Comparison of ENCODE assay signal across 8 cellular contexts in genomic region chr16:2520097-2520783, GRCh38. TPM values are rescaled to one million over a fixed set of nuclear protein-coding genes. Genes with fewer than 3 reads are reported as not detected.
DNase-seq lines count a peak whose midpoint lies in the region; TF ChIP-seq lines count a peak whose summit lies in the region.

AMDHD2 (plus strand) TSS chr16:2520371; CDS start chr16:2520459, 88 bp downstream.

- peak within 1 kb of the TSS; percentile 70 for H3K4me3 ChIP-seq in fibroblast of villous mesenchyme (ENCODE audit: low read depth, low read length)
- peak within 1 kb of the TSS; percentile 73 for H3K4me3 ChIP-seq in neural cell (ENCODE audit: low read length)

- H3K4me2 ChIP-seq in neural cell (ENCODE audit: low read length), result peak within 1 kb of the TSS; percentile 62

- no peaks in the 10 kb centered on the region for H3K9me2 ChIP-seq in neural cell (ENCODE audit: insufficient read depth, low read length)

- no peaks in the 10 kb centered on the region for H3K27me3 Mint-ChIP-seq in stimulated activated naive CD8-positive, alpha-beta T cell treated with anti-CD3 and anti-CD28 coated beads, Interleukin-15, Interleukin-2, amounts not matched to agents 100 ng/mL and 50 ng/mL, for 24 hours

- DNase-seq in AG08396 (ENCODE audit: low spot score) (peak; percentile 98), GM19240 (ENCODE audit: insufficient read length, low spot score) (peak; percentile 95), M059J (ENCODE audit: low read depth) (peak; percentile 85), SIG-M5 treated with dmso at 0.1 percent for 504 hours (lab: John Stamatoyannopoulos, UW; ENCODE audit: unreplicated experiment) (peak; percentile 88), activated gamma-delta T cell (lab: John Stamatoyannopoulos, UW) (peak; percentile 88), fibroblast of villous mesenchyme (ENCODE audit: low read depth) (peak; percentile 92)

- H3K9me3 ChIP-seq in neural cell (ENCODE audit: low read length), result no peaks in the 10 kb centered on the region

- no peaks in the 10 kb centered on the region for H3K9me3 Mint-ChIP-seq in stimulated activated naive CD8-positive, alpha-beta T cell treated with anti-CD3 and anti-CD28 coated beads, Interleukin-15, Interleukin-2, amounts not matched to agents 100 ng/mL and 50 ng/mL, for 24 hours

- no peak for TF ChIP-seq RAD21 in neural cell (conservative IDR thresholded peaks at IDR 0.05)

- no peak within 1 kb of the TSS for H2AFZ ChIP-seq in neural cell (ENCODE audit: low read depth, low read length)

- H3K36me3 ChIP-seq in neural cell (ENCODE audit: insufficient read depth, low read length), result no peaks in the 10 kb centered on the region

- H3K4me1 Mint-ChIP-seq in stimulated activated naive CD8-positive, alpha-beta T cell treated with anti-CD3 and anti-CD28 coated beads, Interleukin-15, Interleukin-2, amounts not matched to agents 100 ng/mL and 50 ng/mL, for 24 hours (ENCODE audit: low read depth), result peaks cover 51% of the 10 kb centered on the region

- H3K9ac ChIP-seq in neural cell (ENCODE audit: low read length), result peak within 1 kb of the TSS; percentile 61

- H3K27ac ChIP-seq in neural cell (ENCODE audit: low read length), result no peak within 1 kb of the TSS

- peak within 1 kb of the TSS; percentile 82 for H3K4me3 Mint-ChIP-seq in stimulated activated naive CD8-positive, alpha-beta T cell treated with anti-CD3 and anti-CD28 coated beads, Interleukin-15, Interleukin-2, amounts not matched to agents 100 ng/mL and 50 ng/mL, for 24 hours

- peaks cover 33% of the 10 kb centered on the region for H4K20me1 ChIP-seq in neural cell (ENCODE audit: insufficient read depth)

- no peaks in the 10 kb centered on the region for H3K27me3 ChIP-seq in neural cell (ENCODE audit: insufficient read depth, low read depth, low read length)

- peaks cover 42% of the 10 kb centered on the region for H3K79me2 ChIP-seq in neural cell (replicated peaks; ENCODE audit: insufficient read depth, low read length)

- H3K27ac Mint-ChIP-seq in stimulated activated naive CD8-positive, alpha-beta T cell treated with anti-CD3 and anti-CD28 coated beads, Interleukin-15, Interleukin-2, amounts not matched to agents 100 ng/mL and 50 ng/mL, for 24 hours, result peak within 1 kb of the TSS; percentile 87

- peaks cover 28% of the 10 kb centered on the region for H3K36me3 Mint-ChIP-seq in stimulated activated naive CD8-positive, alpha-beta T cell treated with anti-CD3 and anti-CD28 coated beads, Interleukin-15, Interleukin-2, amounts not matched to agents 100 ng/mL and 50 ng/mL, for 24 hours (ENCODE audit: low read depth)

- TF ChIP-seq CTCF in fibroblast of villous mesenchyme (IDR thresholded peaks at IDR 0.05; ENCODE audit: insufficient read depth, low read depth, low read length) (no peak), neural cell (IDR thresholded peaks at IDR 0.05; ENCODE audit: poor library complexity, severe bottlenecking) (no peak)

- no peaks in the 10 kb centered on the region for H3F3A ChIP-seq in neural cell (ENCODE audit: insufficient read depth, low read length, poor library complexity, severe bottlenecking)

- TF ChIP-seq EP300 in neural cell (conservative IDR thresholded peaks at IDR 0.05; ENCODE audit: poor library complexity, severe bottlenecking), result peak; percentile 25

TF ChIP-seq in neural cell, 6 proteins besides CTCF, POLR2A, EP300 and RAD21:
- no peak for TF ChIP-seq TAF1 (IDR thresholded peaks at IDR 0.05; ENCODE audit: low read depth)
- TF ChIP-seq POLR2AphosphoS5 (IDR thresholded peaks at IDR 0.05), result peak; percentile 91
- no peak for TF ChIP-seq REST (IDR thresholded peaks at IDR 0.05; ENCODE audit: borderline replicate concordance)
- no peak for TF ChIP-seq SMC3 (conservative IDR thresholded peaks at IDR 0.05; ENCODE audit: poor library complexity)
- TF ChIP-seq EZH2 (IDR thresholded peaks at IDR 0.05; ENCODE audit: borderline replicate concordance, insufficient read depth, low read length, poor library complexity, severe bottlenecking), result no peak
- peak; percentile 69 for TF ChIP-seq MXI1 (conservative IDR thresholded peaks at IDR 0.05; ENCODE audit: poor library complexity, severe bottlenecking)

RNA-seq across cellular contexts. Expression of gene AMDHD2, which starts in this region (rescaled TPM):
- 11.7 and 20.1 TPM in 2 replicates for total RNA-seq in M059J (2014; rRNA removed; shearing (Covaris generic))
- total RNA-seq in fibroblast of villous mesenchyme, result 31.1 and 45.7 TPM in 2 replicates
- 50.0 and 80.3 TPM in 2 replicates for polyA plus RNA-seq in neural cell
- 17.0 and 19.5 TPM in 2 replicates for polyA minus RNA-seq in neural cell
